ENCODE assay signal across 17 cellular contexts in genomic region chr7:91771394-91771793, GRCh38.
DNase-seq lines count a peak whose midpoint lies in the region; ATAC-seq and TF ChIP-seq lines count a peak whose summit lies in the region.
"Had no signal": no experiment of that assay in that cellular context is flagged by ENCODE, and none has a peak within 500 bp of the region (broad histone marks: within the 10 kb centered on the region; RNA-seq: fewer than 3 reads in every experiment).

No MANE protein-coding gene starts in this region.

- BruUV-seq in mammary epithelial cell (replicated peaks; lab: Mats Ljungman, UMichigan): no TSS peak

- in situ Hi-C loops in mammary epithelial cell (cut with MboI; ENCODE audit: low sequenced_read_pairs in 2 of 2): no loop called here

- WGBS in mammary epithelial cell (ENCODE audit: low coverage, missing lambda C conversion rate): 7% methylated on average over 1 of the region's 1 CpG
- 56% methylated on average over 1 of the region's 1 CpG for WGBS in smooth muscle cell (ENCODE audit: low lambda C conversion rate)
- 75 to 87% (median 83%) methylated on average over 1 of the region's 1 CpG for WGBS in spleen, 5 donors

- intact Hi-C loops in mammary epithelial cell (cut with micrococcal nuclease) (no loop called here), breast epithelium (cut with DNase I; ENCODE audit: low total_unique reads) (no loop called here), spleen (cut with DNase I; ENCODE audit: low total_unique reads) (no loop called here)

- ATAC-seq in stimulated activated naive CD8-positive, alpha-beta T cell treated with anti-CD3 and anti-CD28 coated beads, Interleukin-15, Interleukin-2, amounts not matched to agents 100 U/mL and 50 U/mL, for 24 hours: no peak

- peak; percentile 31 for DNase-seq in mammary epithelial cell
- DNase-seq in breast epithelium (ENCODE audit: low spot score in 2 of 2): no peak
- DNase-seq in astrocyte of the hippocampus (ENCODE audit: low read depth, low spot score): peak; percentile 42
- peak; percentile 64 for DNase-seq in fibroblast of mammary gland (ENCODE audit: low read depth)
- no peak for DNase-seq in smooth muscle cell (lab: John Stamatoyannopoulos, UW; ENCODE audit: unreplicated experiment)
- no peak for DNase-seq in stimulated activated naive CD8-positive, alpha-beta T cell treated with anti-CD3 and anti-CD28 coated beads, Interleukin-15, Interleukin-2, amounts not matched to agents 100 U/mL and 50 U/mL, for 24 hours
- DNase-seq in effector memory CD4-positive, alpha-beta T cell: no peak
- no peak for DNase-seq in spleen
- DNase-seq: AML-193, KG1, NCI-H1417 treated with DMSO at 0.1 percent for 48 hours, NCI-H187 treated with DMSO at 0.1 percent for 48 hours, NCI-H2227 treated with DMSO at 0.1 percent for 48 hours, NCI-H524 treated with DMSO at 0.1 percent for 48 hours, Right ventricle myocardium superior had no signal

- no peak overlapping the region for H3K4me2 ChIP-seq in mammary epithelial cell (ENCODE audit: insufficient read depth, low read depth, low read length)
- H3K4me2 ChIP-seq in smooth muscle cell: peak overlapping the region; percentile 29

- H4K20me1 ChIP-seq in mammary epithelial cell (ENCODE audit: insufficient read depth, low read length) (no peaks in the 10 kb centered on the region), smooth muscle cell (ENCODE audit: low read depth) (no peaks in the 10 kb centered on the region)

- H3K27me3 ChIP-seq in mammary epithelial cell (ENCODE audit: insufficient read depth, low read length) (no peaks in the 10 kb centered on the region), breast epithelium (no peaks in the 10 kb centered on the region), smooth muscle cell (ENCODE audit: low read depth) (no peaks in the 10 kb centered on the region), spleen (replicated peaks in 1 of 7) (no peaks in the 10 kb centered on the region)
- no peaks in the 10 kb centered on the region for H3K27me3 ChIP-seq in effector memory CD4-positive, alpha-beta T cell (replicated peaks; ENCODE audit: control insufficient read depth, insufficient read depth, low read length, poor library complexity, severe bottlenecking)

- H3K79me2 ChIP-seq in mammary epithelial cell (ENCODE audit: insufficient read depth, low read length): no peaks in the 10 kb centered on the region
- H3K79me2 ChIP-seq in smooth muscle cell (ENCODE audit: low read depth): no peaks in the 10 kb centered on the region

- H3K9me3 ChIP-seq in mammary epithelial cell (replicated peaks; ENCODE audit: insufficient read depth, low read length) (no peaks in the 10 kb centered on the region), breast epithelium (no peaks in the 10 kb centered on the region), smooth muscle cell (replicated peaks; ENCODE audit: low read depth) (no peaks in the 10 kb centered on the region), spleen (no peaks in the 10 kb centered on the region)
- no peaks in the 10 kb centered on the region for H3K9me3 ChIP-seq in effector memory CD4-positive, alpha-beta T cell (ENCODE audit: control insufficient read depth, low read length)

- H3K4me3 ChIP-seq in mammary epithelial cell (replicated peaks in 1 of 3; ENCODE audit: insufficient read depth in 1 of 3, low read depth in 2 of 3, low read length in 3 of 3): no peak overlapping the region
- no peak overlapping the region for H3K4me3 ChIP-seq in breast epithelium
- H3K4me3 ChIP-seq in fibroblast of mammary gland (ENCODE audit: control insufficient read depth, low read depth, low read length): no peak overlapping the region
- H3K4me3 ChIP-seq in smooth muscle cell: no peak overlapping the region
- no peak overlapping the region for H3K4me3 ChIP-seq in effector memory CD4-positive, alpha-beta T cell (ENCODE audit: insufficient read depth, low read depth, low read length, poor library complexity, severe bottlenecking)
- no peak overlapping the region for H3K4me3 ChIP-seq in spleen

- peaks cover 9% of the 10 kb centered on the region for H3K4me1 ChIP-seq in mammary epithelial cell (ENCODE audit: insufficient read depth, low read length)
- H3K4me1 ChIP-seq in breast epithelium: no peaks in the 10 kb centered on the region
- no peaks in the 10 kb centered on the region for H3K4me1 ChIP-seq in smooth muscle cell (ENCODE audit: low read depth)
- no peaks in the 10 kb centered on the region for H3K4me1 ChIP-seq in effector memory CD4-positive, alpha-beta T cell (ENCODE audit: control insufficient read depth, insufficient read depth, low read length, poor library complexity, severe bottlenecking)
- no peaks in the 10 kb centered on the region for H3K4me1 ChIP-seq in spleen

- TF ChIP-seq CTCF in mammary epithelial cell (conservative IDR thresholded peaks at IDR 0.05 in 1 of 2, IDR thresholded peaks at IDR 0.05 in 1 of 2; ENCODE audit: extremely low read depth in 1 of 2, insufficient read depth in 1 of 2, low read depth in 1 of 2, low read length in 2 of 2) (no peak), breast epithelium (IDR thresholded peaks at IDR 0.05) (no peak), fibroblast of mammary gland (conservative IDR thresholded peaks at IDR 0.05; ENCODE audit: control insufficient read depth, insufficient read depth, low read depth, low read length) (no peak), smooth muscle cell (IDR thresholded peaks at IDR 0.05; ENCODE audit: borderline replicate concordance, insufficient read depth, poor library complexity, severe bottlenecking) (no peak), spleen (IDR thresholded peaks at IDR 0.05 in 8 of 11, conservative IDR thresholded peaks at IDR 0.05 in 3 of 11) (no peak)

- H3K36me3 ChIP-seq in mammary epithelial cell (ENCODE audit: insufficient read depth, low read length) (no peaks in the 10 kb centered on the region), breast epithelium (no peaks in the 10 kb centered on the region), smooth muscle cell (ENCODE audit: low read depth) (no peaks in the 10 kb centered on the region), spleen (no peaks in the 10 kb centered on the region)
- H3K36me3 ChIP-seq in effector memory CD4-positive, alpha-beta T cell (ENCODE audit: control insufficient read depth, insufficient read depth, low read length): no peaks in the 10 kb centered on the region

- TF ChIP-seq POLR2A in breast epithelium (IDR thresholded peaks at IDR 0.05) (no peak), spleen (IDR thresholded peaks at IDR 0.05) (no peak)

- H3K9ac ChIP-seq in mammary epithelial cell (ENCODE audit: insufficient read depth, low read length): no peak overlapping the region
- no peak overlapping the region for H3K9ac ChIP-seq in smooth muscle cell (ENCODE audit: low read depth)

- no peak overlapping the region for H2AFZ ChIP-seq in mammary epithelial cell (ENCODE audit: low read depth, low read length)
- H2AFZ ChIP-seq in smooth muscle cell (ENCODE audit: low read depth): no peak overlapping the region

- CTCF ChIA-PET in mammary epithelial cell (lab: Charles Lee; ENCODE audit: low non-redundant PET): no interaction called here

- dilution Hi-C loops in mammary epithelial cell (cut with HindIII; ENCODE audit: low sequenced_read_pairs): no loop called here

- H3F3A ChIP-seq in smooth muscle cell (ENCODE audit: low read depth): no peaks in the 10 kb centered on the region

- no peak overlapping the region for H3K27ac ChIP-seq in mammary epithelial cell (ENCODE audit: insufficient read depth, low read depth, low read length)
- no peak overlapping the region for H3K27ac ChIP-seq in breast epithelium
- H3K27ac ChIP-seq in smooth muscle cell (ENCODE audit: low read depth): no peak overlapping the region
- no peak overlapping the region for H3K27ac ChIP-seq in effector memory CD4-positive, alpha-beta T cell (ENCODE audit: insufficient read depth, low read length, poor library complexity, severe bottlenecking)
- H3K27ac ChIP-seq in spleen: no peak overlapping the region
- H3K27ac ChIP-seq: 22Rv1, C4-2B had no signal

Comparison
In these comparisons a context has a peak if more than half of its experiments do, and no peak if none do; other contexts are left out.
1. DNase-seq: peak in mammary epithelial cell (single experiment), astrocyte of the hippocampus (single experiment) and fibroblast of mammary gland (single experiment); none in breast epithelium (0 of 2), smooth muscle cell (single experiment), stimulated activated naive CD8-positive, alpha-beta T cell treated with anti-CD3 and anti-CD28 coated beads, Interleukin-15, Interleukin-2, amounts not matched to agents 100 U/mL and 50 U/mL, for 24 hours (single experiment), effector memory CD4-positive, alpha-beta T cell (0 of 3) and spleen (single experiment).